In the genomic region with DNA sequence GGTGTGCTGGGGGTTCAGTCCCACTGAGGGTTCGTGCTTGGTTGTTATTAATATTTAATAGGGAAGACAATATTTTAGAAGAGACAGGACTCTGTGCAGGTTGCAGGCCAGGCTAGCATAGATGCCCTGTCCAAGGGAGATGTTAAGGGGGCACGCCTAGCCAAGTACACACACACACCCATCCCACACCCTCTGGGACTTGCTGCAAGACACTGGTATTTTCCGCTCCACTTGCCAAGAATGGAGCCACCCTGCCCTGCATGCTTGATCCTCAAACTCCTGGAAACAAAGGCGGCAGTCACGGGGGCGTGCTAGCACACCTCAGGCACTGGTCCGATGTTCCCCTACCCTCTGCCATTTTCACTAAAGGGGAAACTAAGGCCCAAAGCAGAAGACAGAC, we compare ENCODE assay signal across 13 cellular contexts.
DNase-seq lines count a peak whose midpoint lies in the region; ATAC-seq, FAIRE-seq and TF ChIP-seq lines count a peak whose summit lies in the region.
"Had no signal": no experiment of that assay in that cellular context is flagged by ENCODE, and none has a peak within 500 bp of the region (broad histone marks: within the 10 kb centered on the region; RNA-seq: fewer than 3 reads in every experiment).

No MANE protein-coding gene starts in this region.

- no peaks in the 10 kb centered on the region for H3K9me3 ChIP-seq in CD8-positive, alpha-beta T cell (ENCODE audit: low read length)
- H3K9me3 ChIP-seq in kidney (ENCODE audit: control insufficient read depth in 1 of 2, low read length in 2 of 2) = no peaks in the 10 kb centered on the region

- POLR2A ChIA-PET in CD8-positive, alpha-beta T cell (lab: Charles Lee) = interaction anchor here (1.0 to 1.9 kb wide), 2 partner anchors 12 to 14 kb away, joined by 3 to 10 read pairs; no protein-coding TSS in a partner anchor

- H3K27ac ChIP-seq in CD8-positive, alpha-beta T cell (ENCODE audit: low read depth, low read length) = no peak overlapping the region
- H3K27ac ChIP-seq in angular gyrus (ENCODE audit: low read depth, low read length) = peak overlapping the region; percentile 94
- peak overlapping the region in 1 of 2 donors; percentile 12 for H3K27ac ChIP-seq in kidney (ENCODE audit: low read depth in 2 of 2, low read length in 2 of 2)

- DNase-seq in CD8-positive, alpha-beta T cell = no peak
- DNase-seq in kidney (peak; percentile 81), retina (peak; percentile 54), putamen (ENCODE audit: low spot score) (no peak), HFFc6 (no peak), EL (no peak)
- DNase-seq: activated CD4-positive, alpha-beta T cell treated with anti-CD3 and anti-CD28 coated beads, Interleukin-2, amount 10 ng/mL, durations not matched to agents 24 days and 14 days; NCI-H2107; stimulated activated naive CD4-positive, alpha-beta T cell treated with Interleukin-2 at 50 U/mL for 16 hours had no signal

- no peak for FAIRE-seq in kidney (lab: Jason Lieb, UNC)

- no peak for ATAC-seq in CD8-positive, alpha-beta T cell
- no peak for ATAC-seq in HG03571 (IDR thresholded peaks at IDR 0.05; ENCODE audit: unreplicated experiment)

- H3K4me3 Mint-ChIP-seq in CD8-positive, alpha-beta T cell = no peak overlapping the region
- no peak overlapping the region for H3K4me3 Mint-ChIP-seq in HFFc6
- H3K4me3 Mint-ChIP-seq: activated CD4-positive, alpha-beta T cell treated with anti-CD3 and anti-CD28 coated beads, Interleukin-2, amount 10 ng/mL, durations not matched to agents 24 days and 14 days had no signal

- H3K9me3 Mint-ChIP-seq in CD8-positive, alpha-beta T cell = no peaks in the 10 kb centered on the region
- H3K9me3 Mint-ChIP-seq in HFFc6 = no peaks in the 10 kb centered on the region
- H3K9me3 Mint-ChIP-seq: activated CD4-positive, alpha-beta T cell treated with anti-CD3 and anti-CD28 coated beads, Interleukin-2, amount 10 ng/mL, durations not matched to agents 24 days and 14 days; IgD-negative memory B cell had no signal

- H3K27me3 Mint-ChIP-seq in CD8-positive, alpha-beta T cell (ENCODE audit: low read depth) = no peaks in the 10 kb centered on the region
- H3K27me3 Mint-ChIP-seq in HFFc6 (ENCODE audit: insufficient read depth) = peaks cover 1% of the 10 kb centered on the region; the same call in 1 of the 2 replicates
- H3K27me3 Mint-ChIP-seq: activated CD4-positive, alpha-beta T cell treated with anti-CD3 and anti-CD28 coated beads, Interleukin-2, amount 10 ng/mL, durations not matched to agents 24 days and 14 days; IgD-negative memory B cell had no signal

- no peaks in the 10 kb centered on the region for H3K36me3 ChIP-seq in CD8-positive, alpha-beta T cell (ENCODE audit: insufficient read depth, low read length)
- no peaks in the 10 kb centered on the region for H3K36me3 ChIP-seq in kidney (ENCODE audit: control insufficient read depth in 1 of 2, insufficient read depth in 2 of 2, low read length in 2 of 2)

- no peaks in the 10 kb centered on the region for H3K36me3 Mint-ChIP-seq in CD8-positive, alpha-beta T cell
- no peaks in the 10 kb centered on the region for H3K36me3 Mint-ChIP-seq in HFFc6 (ENCODE audit: low read depth)

- peaks cover 84% of the 10 kb centered on the region for H3K4me1 ChIP-seq in CD8-positive, alpha-beta T cell (ENCODE audit: insufficient read depth, low read length)
- peaks cover 4 to 34% of the 10 kb centered on the region in 2 donors for H3K4me1 ChIP-seq in kidney (ENCODE audit: control insufficient read depth in 1 of 2, insufficient read depth in 1 of 2, low read depth in 1 of 2, low read length in 2 of 2)

- peak overlapping the region; percentile 66 for H3K27ac Mint-ChIP-seq in CD8-positive, alpha-beta T cell
- H3K27ac Mint-ChIP-seq in HFFc6 = no peak overlapping the region
- H3K27ac Mint-ChIP-seq: IgD-negative memory B cell had no signal

- no peak for TF ChIP-seq CTCF in CD8-positive, alpha-beta T cell (IDR thresholded peaks at IDR 0.05)
- no peak for TF ChIP-seq CTCF in kidney (IDR thresholded peaks at IDR 0.05; ENCODE audit: borderline replicate concordance, extremely low read depth, insufficient read depth)
- TF ChIP-seq CTCF in HFFc6 (IDR thresholded peaks at IDR 0.05) = no peak

- H3K4me1 Mint-ChIP-seq in CD8-positive, alpha-beta T cell (ENCODE audit: low read depth) = peaks cover 94% of the 10 kb centered on the region
- peaks cover 37% of the 10 kb centered on the region for H3K4me1 Mint-ChIP-seq in HFFc6 (ENCODE audit: low read depth)

- H3K4me3 ChIP-seq in CD8-positive, alpha-beta T cell (ENCODE audit: low read depth, low read length) = no peak overlapping the region
- no peak overlapping the region for H3K4me3 ChIP-seq in kidney (ENCODE audit: low read length in 2 of 2)
- H3K4me3 ChIP-seq: lung had no signal

- H3K9ac ChIP-seq in kidney (ENCODE audit: low read length in 2 of 2) = no peak overlapping the region

- no peaks in the 10 kb centered on the region for H3K27me3 ChIP-seq in CD8-positive, alpha-beta T cell (ENCODE audit: insufficient read depth, low read length)

- CTCF ChIA-PET in CD8-positive, alpha-beta T cell (lab: Charles Lee) = no interaction called here

- intact Hi-C loops in CD8-positive, alpha-beta T cell (cut with DNase I, micrococcal nuclease) = no loop called here
- intact Hi-C loops in kidney (cut with DNase I) = no loop called here

Comparison
In these comparisons a context has a peak if more than half of its experiments do, and no peak if none do; other contexts are left out.
1. DNase-seq: peak in kidney (single experiment) and retina (single experiment); none in CD8-positive, alpha-beta T cell (0 of 7), putamen (single experiment), HFFc6 (single experiment) and EL (single experiment).